Comparison of ENCODE assay signal across 11 cellular contexts in genomic region chr2:15539999-15540398, GRCh38. TPM values are rescaled to one million over a fixed set of nuclear protein-coding genes. Genes with fewer than 3 reads are reported as not detected.
A peak's percentile ranks its signal among the peaks of the same experiment; 100 is the strongest.
DNase-seq lines count a peak whose midpoint lies in the region; ATAC-seq and TF ChIP-seq lines count a peak whose summit lies in the region.
"Had no signal": no experiment of that assay in that cellular context is flagged by ENCODE, and none has a peak within 500 bp of the region (broad histone marks: within the 10 kb centered on the region; RNA-seq: fewer than 3 reads in every experiment).

No MANE protein-coding gene starts in this region.

- H3K36me3 ChIP-seq in BLaER1 (peaks cover 3% of the 10 kb centered on the region), GM23338 (ENCODE audit: insufficient read depth) (no peaks in the 10 kb centered on the region)

- peaks cover 33% of the 10 kb centered on the region for H3K36me3 Mint-ChIP-seq in GM23338 (ENCODE audit: low read depth)

- H3K4me1 Mint-ChIP-seq in GM23338, result no peaks in the 10 kb centered on the region

- H3K27me3 Mint-ChIP-seq in GM23338 (ENCODE audit: insufficient read depth, low read depth, poor library complexity), result no peaks in the 10 kb centered on the region
- H3K27me3 Mint-ChIP-seq: activated CD4-positive, alpha-beta T cell treated with anti-CD3 and anti-CD28 coated beads for 36 hours had no signal

- H3K4me1 ChIP-seq in BLaER1 (peaks cover 28% of the 10 kb centered on the region), GM23338 (ENCODE audit: insufficient read depth) (no peaks in the 10 kb centered on the region)

- H3K4me3 ChIP-seq in BLaER1 (no peak overlapping the region), GM23338 (no peak overlapping the region)
- H3K4me3 ChIP-seq: dorsolateral prefrontal cortex had no signal

- H3K9me2 ChIP-seq in GM23338 (ENCODE audit: insufficient read depth), result no peaks in the 10 kb centered on the region

- H3K4me2 ChIP-seq in BLaER1 (peak overlapping the region; percentile 39), GM23338 (no peak overlapping the region)

- in situ Hi-C loops in ACHN (cut with HindIII; ENCODE audit: low pct_ligation_motif_present, low pct_unique_long_range_greater_than_20kb, low sequenced_read_pairs), result no loop called here

- ATAC-seq in GM19035 (IDR thresholded peaks at IDR 0.05; ENCODE audit: unreplicated experiment) (peak; percentile 78), HG02610 (IDR thresholded peaks at IDR 0.05; ENCODE audit: unreplicated experiment) (peak; percentile 71), HG03442 (IDR thresholded peaks at IDR 0.05; ENCODE audit: unreplicated experiment) (peak; percentile 68), GM23338 (no peak)
- ATAC-seq: activated CD4-positive, alpha-beta T cell treated with anti-CD3 and anti-CD28 coated beads for 36 hours had no signal

- H3K27ac ChIP-seq in BLaER1, result no peak overlapping the region; the same call in 1 of the 2 replicates
- no peak overlapping the region for H3K27ac ChIP-seq in GM23338 (ENCODE audit: low read depth)
- H3K27ac ChIP-seq: dorsolateral prefrontal cortex had no signal

- H2AFZ ChIP-seq in GM23338, result no peak overlapping the region

- TF ChIP-seq CTCF in GM23338 (conservative IDR thresholded peaks at IDR 0.05; ENCODE audit: low read depth in 2 of 2), result no peak

- H3K27me3 ChIP-seq in BLaER1 (no peaks in the 10 kb centered on the region), GM23338 (ENCODE audit: insufficient read depth) (no peaks in the 10 kb centered on the region)
- H3K27me3 ChIP-seq: dorsolateral prefrontal cortex had no signal

- H4K20me1 ChIP-seq in BLaER1, result no peaks in the 10 kb centered on the region
- no peaks in the 10 kb centered on the region for H4K20me1 ChIP-seq in GM23338 (replicated peaks; ENCODE audit: insufficient read depth)

- H3K4me3 Mint-ChIP-seq in GM23338, result no peak overlapping the region
- H3K4me3 Mint-ChIP-seq: activated CD4-positive, alpha-beta T cell treated with anti-CD3 and anti-CD28 coated beads for 36 hours had no signal

- DNase-seq in NCI-H748 treated with DMSO at 0.1 percent for 48 hours (lab: John Stamatoyannopoulos, UW), result no peak
- no peak for DNase-seq in GM23338 (ENCODE audit: low spot score)
- no peak for DNase-seq in ACHN
- DNase-seq in DMS79 (lab: John Stamatoyannopoulos, UW), result no peak
- DNase-seq: activated CD4-positive, alpha-beta T cell treated with anti-CD3 and anti-CD28 coated beads for 36 hours; dorsolateral prefrontal cortex; SIG-M5 had no signal

- no peaks in the 10 kb centered on the region for H3F3A ChIP-seq in GM23338 (replicated peaks; ENCODE audit: low read depth)

- H3K9ac ChIP-seq in BLaER1, result no peak overlapping the region

- H3K9me3 ChIP-seq in BLaER1, result no peaks in the 10 kb centered on the region

- no peak overlapping the region for H3K27ac Mint-ChIP-seq in GM23338
- H3K27ac Mint-ChIP-seq: activated CD4-positive, alpha-beta T cell treated with anti-CD3 and anti-CD28 coated beads for 36 hours had no signal

- no peaks in the 10 kb centered on the region for H3K79me2 ChIP-seq in GM23338 (replicated peaks; ENCODE audit: insufficient read depth)

- peaks cover 6% of the 10 kb centered on the region; the same call in 2 of the 3 replicates for H3K9me3 Mint-ChIP-seq in GM23338

TF ChIP-seq in GM23338, 12 proteins besides CTCF, POLR2A, EP300 and RAD21:
- TF ChIP-seq ETS1 (IDR thresholded peaks at IDR 0.05), result no peak
- no peak for TF ChIP-seq ZNF462 (CRISPR knock-in tag; IDR thresholded peaks at IDR 0.05)
- TF ChIP-seq EZH2phosphoT487 (IDR thresholded peaks at IDR 0.05; ENCODE audit: unreplicated experiment), result no peak
- no peak for TF ChIP-seq CREB1 (CRISPR knock-in tag; IDR thresholded peaks at IDR 0.05; ENCODE audit: low read depth)
- TF ChIP-seq ZNF114 (CRISPR knock-in tag; IDR thresholded peaks at IDR 0.05), result no peak
- TF ChIP-seq STAT1 (IDR thresholded peaks at IDR 0.05; ENCODE audit: unreplicated experiment), result no peak

RNA-seq across cellular contexts. Expression of gene NBAS, which starts 21.1 kb away (rescaled TPM):
- 30.7 and 38.9 TPM in 2 replicates for total RNA-seq in GM23338 (2014; rRNA removed; shearing (Covaris generic))
- 24.6 and 24.8 TPM in 2 replicates for polyA plus RNA-seq in GM23338 (2016; fragmentation: Nextera tagmentation; extraction: Ambion mirVana)

RNA-seq across cellular contexts. Expression of gene DDX1, which starts 51.7 kb away (rescaled TPM):
- total RNA-seq in GM23338 (2014; rRNA removed; shearing (Covaris generic)), result 102 and 106 TPM in 2 replicates
- 88.1 and 99.9 TPM in 2 replicates for polyA plus RNA-seq in GM23338 (2016; fragmentation: Nextera tagmentation; extraction: Ambion mirVana)
